1 cellular context compared by ENCODE assay signal in the genomic region with DNA sequence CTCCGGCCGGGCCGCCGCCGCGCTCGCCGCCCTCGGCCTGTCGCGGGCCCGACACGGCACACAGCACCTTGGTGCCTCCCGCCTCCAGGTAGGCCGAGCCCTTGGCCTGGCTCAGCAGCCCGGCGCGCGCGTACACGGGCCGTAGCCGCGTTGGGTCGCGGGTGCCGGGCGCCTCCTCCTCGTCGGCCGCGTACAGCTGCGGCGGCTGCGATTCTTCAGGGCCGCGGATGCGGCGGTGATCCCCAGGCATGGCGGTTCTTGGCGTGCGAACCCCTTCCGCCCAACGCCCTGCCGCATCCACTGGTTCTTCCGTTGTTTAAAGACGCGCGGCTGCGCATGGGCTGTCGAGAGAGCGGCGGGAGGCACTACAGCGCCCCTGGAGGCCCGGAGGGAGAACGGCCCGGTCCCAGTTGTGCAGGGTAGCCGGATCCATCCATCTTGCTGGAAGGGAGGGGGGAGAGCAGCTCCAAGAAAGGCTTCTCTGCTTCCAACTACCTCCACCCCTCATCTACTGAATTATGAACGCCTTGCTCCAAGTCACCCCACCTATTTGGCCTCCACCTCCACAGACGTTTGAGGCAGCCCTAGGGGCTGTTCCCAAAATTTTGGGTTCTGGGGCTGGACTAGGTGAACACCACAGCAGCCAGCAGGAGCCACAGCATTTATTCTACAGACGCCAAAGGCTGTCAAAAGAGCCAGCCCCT.
TF ChIP-seq lines count a peak whose summit lies in the region.

Gene EXOSC6, minus strand, starts transcription at position 290 of the 704 bp plus-strand sequence. Its CDS starts 40 bp downstream, at position 250.

TF ChIP-seq in HepG2, 621 proteins besides CTCF, POLR2A, EP300 and RAD21 (continued from another document and continues in another):
- TF ChIP-seq DRAP1 (CRISPR knock-in tag; IDR thresholded peaks at IDR 0.05) (peak; percentile 91), ZNF850 (CRISPR knock-in tag; conservative IDR thresholded peaks at IDR 0.05) (0 out of 2 replicates have a peak, but pooled peaks have one; percentile 75), ZNF768 (CRISPR knock-in tag; IDR thresholded peaks at IDR 0.05) (peak; percentile 81; the same call in 1 of the 2 replicates), ZNF644 (CRISPR knock-in tag; IDR thresholded peaks at IDR 0.05; ENCODE audit: low read depth) (0 out of 2 replicates have a peak, but pooled peaks have one; percentile 57), KDM4B (CRISPR knock-in tag; IDR thresholded peaks at IDR 0.05) (peak; percentile 98), NR3C1 (CRISPR knock-in tag; IDR thresholded peaks at IDR 0.05) (no peak), HOXD1 (CRISPR knock-in tag; IDR thresholded peaks at IDR 0.05) (peak; percentile 84), PPARG (CRISPR knock-in tag; conservative IDR thresholded peaks at IDR 0.05) (peak; percentile 86), ZNF414 (CRISPR knock-in tag; IDR thresholded peaks at IDR 0.05) (peak; percentile 88; the same call in 1 of the 2 replicates), U2AF2 (IDR thresholded peaks at IDR 0.05; ENCODE audit: low read depth, low read length) (peak; percentile 85; the same call in 1 of the 2 replicates), ZNF660 (CRISPR knock-in tag; IDR thresholded peaks at IDR 0.05; ENCODE audit: borderline replicate concordance, low read depth) (no peak), ZFP1 (CRISPR knock-in tag; IDR thresholded peaks at IDR 0.05) (peak; percentile 87), HNRNPLL (IDR thresholded peaks at IDR 0.05; ENCODE audit: low read depth, low read length, poor library complexity, severe bottlenecking) (peak; percentile 94), ZNF230 (CRISPR knock-in tag; IDR thresholded peaks at IDR 0.05) (peak; percentile 96), SRSF9 (IDR thresholded peaks at IDR 0.05; ENCODE audit: borderline replicate concordance, insufficient read depth, low read depth, low read length, poor library complexity, severe bottlenecking) (no peak), ZNF652 (CRISPR knock-in tag; IDR thresholded peaks at IDR 0.05; ENCODE audit: borderline replicate concordance, low read depth) (peak; percentile 33; the same call in 1 of the 2 replicates), ZBTB46 (CRISPR knock-in tag; IDR thresholded peaks at IDR 0.05; ENCODE audit: borderline replicate concordance) (peak; percentile 86; the same call in 1 of the 2 replicates), ZNF354B (CRISPR knock-in tag; IDR thresholded peaks at IDR 0.05) (peak; percentile 97), ZNF616 (CRISPR knock-in tag; IDR thresholded peaks at IDR 0.05; ENCODE audit: low read depth) (peak; percentile 90), SOX5 (CRISPR knock-in tag; IDR thresholded peaks at IDR 0.05; ENCODE audit: borderline replicate concordance) (peak; percentile 75), ZNF781 (CRISPR knock-in tag; IDR thresholded peaks at IDR 0.05; ENCODE audit: borderline replicate concordance, not compliant biosample characterization) (no peak), ZNF432 (CRISPR knock-in tag; IDR thresholded peaks at IDR 0.05; ENCODE audit: borderline replicate concordance) (peak; percentile 67; the same call in 1 of the 2 replicates), ZNF782 (CRISPR knock-in tag; IDR thresholded peaks at IDR 0.05; ENCODE audit: borderline replicate concordance) (peak; percentile 95; the same call in 1 of the 2 replicates), PAWR (CRISPR knock-in tag; IDR thresholded peaks at IDR 0.05; ENCODE audit: borderline replicate concordance) (peak; percentile 77; the same call in 1 of the 2 replicates), STAT6 (CRISPR knock-in tag; IDR thresholded peaks at IDR 0.05; ENCODE audit: borderline replicate concordance) (no peak), MIER3 (CRISPR knock-in tag; IDR thresholded peaks at IDR 0.05; ENCODE audit: borderline replicate concordance) (peak; percentile 83; the same call in 1 of the 2 replicates), SP1 (IDR thresholded peaks at IDR 0.05) (no peak), SP1 (CRISPR knock-in tag; IDR thresholded peaks at IDR 0.05) (peak; percentile 50; the same call in 1 of the 2 replicates), HNRNPH1 (optimal IDR thresholded peaks at IDR 0.05; ENCODE audit: low read depth, low read length) (peak; percentile 79), ZNF256 (CRISPR knock-in tag; conservative IDR thresholded peaks at IDR 0.05) (no peak), NR1H2 (CRISPR knock-in tag; IDR thresholded peaks at IDR 0.05; ENCODE audit: borderline replicate concordance, low read depth) (peak; percentile 73; the same call in 1 of the 2 replicates), CCAR2 (optimal IDR thresholded peaks at IDR 0.05; ENCODE audit: low read depth, low read length) (no peak), ZFY (CRISPR knock-in tag; IDR thresholded peaks at IDR 0.05) (peak; percentile 91), MXD4 (CRISPR knock-in tag; IDR thresholded peaks at IDR 0.05) (peak; percentile 89; the same call in 1 of the 2 replicates), ISL2 (CRISPR knock-in tag; IDR thresholded peaks at IDR 0.05) (peak; percentile 86), HOXA5 (CRISPR knock-in tag; IDR thresholded peaks at IDR 0.05) (peak; percentile 92), SNRNP70 (IDR thresholded peaks at IDR 0.05; ENCODE audit: low read depth, low read length) (no peak; the same call in 1 of the 2 replicates)
- TF ChIP-seq, protein P1, sequence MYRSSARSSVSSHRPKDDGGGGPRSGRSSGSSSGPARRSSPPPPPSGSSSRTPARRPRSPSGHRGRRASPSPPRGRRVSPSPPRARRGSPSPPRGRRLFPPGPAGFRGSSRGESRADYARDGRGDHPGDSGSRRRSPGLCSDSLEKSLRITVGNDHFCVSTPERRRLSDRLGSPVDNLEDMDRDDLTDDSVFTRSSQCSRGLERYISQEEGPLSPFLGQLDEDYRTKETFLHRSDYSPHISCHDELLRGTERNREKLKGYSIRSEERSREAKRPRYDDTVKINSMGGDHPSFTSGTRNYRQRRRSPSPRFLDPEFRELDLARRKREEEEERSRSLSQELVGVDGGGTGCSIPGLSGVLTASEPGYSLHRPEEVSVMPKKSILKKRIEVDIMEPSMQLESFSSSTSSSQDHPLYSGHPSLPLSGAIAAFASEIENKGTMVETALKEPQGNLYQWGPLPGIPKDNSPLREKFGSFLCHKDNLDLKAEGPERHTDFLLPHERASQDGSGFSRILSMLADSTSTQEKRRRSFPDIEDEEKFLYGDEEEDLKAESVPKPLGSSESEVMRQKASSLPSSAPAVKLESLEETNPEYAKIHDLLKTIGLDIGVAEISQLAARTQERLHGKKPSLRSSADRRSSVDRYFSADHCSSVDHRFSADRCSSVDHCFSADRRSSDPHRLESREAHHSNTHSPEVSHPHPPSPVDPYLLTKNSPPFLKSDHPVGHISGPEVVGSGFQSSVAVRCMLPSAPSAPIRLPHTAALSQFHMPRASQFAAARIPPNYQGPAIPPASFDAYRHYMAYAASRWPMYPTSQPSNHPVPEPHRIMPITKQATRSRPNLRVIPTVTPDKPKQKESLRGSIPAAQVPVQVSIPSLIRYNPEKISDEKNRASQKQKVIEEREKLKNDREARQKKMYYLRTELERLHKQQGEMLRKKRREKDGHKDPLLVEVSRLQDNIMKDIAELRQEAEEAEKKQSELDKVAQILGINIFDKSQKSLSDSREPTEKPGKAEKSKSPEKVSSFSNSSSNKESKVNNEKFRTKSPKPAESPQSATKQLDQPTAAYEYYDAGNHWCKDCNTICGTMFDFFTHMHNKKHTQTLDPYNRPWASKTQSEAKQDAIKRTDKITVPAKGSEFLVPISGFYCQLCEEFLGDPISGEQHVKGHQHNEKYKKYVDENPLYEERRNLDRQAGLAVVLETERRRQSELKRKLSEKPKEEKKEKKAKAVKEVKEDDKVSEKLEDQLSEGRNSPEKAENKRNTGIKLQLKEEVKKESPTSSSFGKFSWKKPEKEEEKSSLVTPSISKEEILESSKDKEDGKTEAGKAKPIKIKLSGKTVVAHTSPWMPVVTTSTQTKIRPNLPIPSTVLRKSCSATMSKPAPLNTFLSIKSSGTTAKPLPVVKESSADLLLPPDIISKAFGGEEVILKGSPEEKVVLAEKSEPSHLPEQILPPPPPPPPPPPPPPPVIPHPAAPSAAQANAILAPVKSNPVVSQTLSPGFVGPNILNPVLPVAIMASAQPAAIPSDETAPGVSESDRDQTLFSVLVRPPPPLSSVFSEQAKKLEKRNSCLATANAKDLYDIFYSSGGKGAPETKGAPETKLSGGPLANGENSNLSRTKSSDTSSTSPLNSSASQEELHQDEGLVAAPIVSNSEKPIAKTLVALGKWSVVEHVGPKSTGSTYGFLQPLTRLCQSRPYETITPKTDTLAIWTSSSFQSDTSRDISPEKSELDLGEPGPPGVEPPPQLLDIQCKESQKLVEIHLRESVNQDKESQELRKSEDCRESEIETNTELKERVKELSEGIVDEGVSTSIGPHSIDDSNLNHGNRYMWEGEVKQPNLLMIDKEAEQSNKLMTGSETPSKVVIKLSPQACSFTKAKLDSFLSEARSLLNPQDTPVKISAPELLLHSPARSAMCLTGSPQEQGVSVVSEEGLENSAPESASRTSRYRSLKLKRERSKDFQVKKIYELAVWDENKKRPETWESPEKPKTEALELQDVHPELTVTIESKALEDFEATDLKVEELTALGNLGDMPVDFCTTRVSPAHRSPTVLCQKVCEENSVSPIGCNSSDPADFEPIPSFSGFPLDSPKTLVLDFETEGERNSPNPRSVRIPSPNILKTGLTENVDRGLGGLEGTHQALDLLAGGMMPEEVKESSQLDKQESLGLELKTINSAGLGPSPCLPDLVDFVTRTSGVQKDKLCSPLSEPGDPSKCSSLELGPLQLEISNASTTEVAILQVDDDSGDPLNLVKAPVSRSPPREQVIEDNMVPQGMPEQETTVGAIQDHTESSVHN (CRISPR knock-in tag; IDR thresholded peaks at IDR 0.05) = peak; percentile 98
- TF ChIP-seq, protein P2, sequence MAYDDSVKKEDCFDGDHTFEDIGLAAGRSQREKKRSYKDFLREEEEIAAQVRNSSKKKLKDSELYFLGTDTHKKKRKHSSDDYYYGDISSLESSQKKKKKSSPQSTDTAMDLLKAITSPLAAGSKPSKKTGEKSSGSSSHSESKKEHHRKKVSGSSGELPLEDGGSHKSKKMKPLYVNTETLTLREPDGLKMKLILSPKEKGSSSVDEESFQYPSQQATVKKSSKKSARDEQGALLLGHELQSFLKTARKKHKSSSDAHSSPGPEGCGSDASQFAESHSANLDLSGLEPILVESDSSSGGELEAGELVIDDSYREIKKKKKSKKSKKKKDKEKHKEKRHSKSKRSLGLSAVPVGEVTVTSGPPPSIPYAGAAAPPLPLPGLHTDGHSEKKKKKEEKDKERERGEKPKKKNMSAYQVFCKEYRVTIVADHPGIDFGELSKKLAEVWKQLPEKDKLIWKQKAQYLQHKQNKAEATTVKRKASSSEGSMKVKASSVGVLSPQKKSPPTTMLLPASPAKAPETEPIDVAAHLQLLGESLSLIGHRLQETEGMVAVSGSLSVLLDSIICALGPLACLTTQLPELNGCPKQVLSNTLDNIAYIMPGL (CRISPR knock-in tag; IDR thresholded peaks at IDR 0.05; ENCODE audit: borderline replicate concordance in 1 of 2, low read depth in 1 of 2) = peak; percentile 95 to 97
- TF ChIP-seq, protein P3, sequence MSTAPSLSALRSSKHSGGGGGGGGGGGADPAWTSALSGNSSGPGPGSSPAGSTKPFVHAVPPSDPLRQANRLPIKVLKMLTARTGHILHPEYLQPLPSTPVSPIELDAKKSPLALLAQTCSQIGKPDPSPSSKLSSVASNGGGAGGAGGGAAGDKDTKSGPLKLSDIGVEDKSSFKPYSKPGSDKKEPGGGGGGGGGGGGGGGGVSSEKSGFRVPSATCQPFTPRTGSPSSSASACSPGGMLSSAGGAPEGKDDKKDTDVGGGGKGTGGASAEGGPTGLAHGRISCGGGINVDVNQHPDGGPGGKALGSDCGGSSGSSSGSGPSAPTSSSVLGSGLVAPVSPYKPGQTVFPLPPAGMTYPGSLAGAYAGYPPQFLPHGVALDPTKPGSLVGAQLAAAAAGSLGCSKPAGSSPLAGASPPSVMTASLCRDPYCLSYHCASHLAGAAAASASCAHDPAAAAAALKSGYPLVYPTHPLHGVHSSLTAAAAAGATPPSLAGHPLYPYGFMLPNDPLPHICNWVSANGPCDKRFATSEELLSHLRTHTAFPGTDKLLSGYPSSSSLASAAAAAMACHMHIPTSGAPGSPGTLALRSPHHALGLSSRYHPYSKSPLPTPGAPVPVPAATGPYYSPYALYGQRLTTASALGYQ (CRISPR knock-in tag; IDR thresholded peaks at IDR 0.05) = no peak; the same call in 1 of the 2 replicates
- TF ChIP-seq, protein P4, sequence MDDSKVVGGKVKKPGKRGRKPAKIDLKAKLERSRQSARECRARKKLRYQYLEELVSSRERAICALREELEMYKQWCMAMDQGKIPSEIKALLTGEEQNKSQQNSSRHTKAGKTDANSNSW (CRISPR knock-in tag; IDR thresholded peaks at IDR 0.05; ENCODE audit: borderline replicate concordance) = 0 out of 2 replicates have a peak, but pooled peaks have one; percentile 84
